Comparison of ENCODE assay signal across 2 cellular contexts in the genomic region with DNA sequence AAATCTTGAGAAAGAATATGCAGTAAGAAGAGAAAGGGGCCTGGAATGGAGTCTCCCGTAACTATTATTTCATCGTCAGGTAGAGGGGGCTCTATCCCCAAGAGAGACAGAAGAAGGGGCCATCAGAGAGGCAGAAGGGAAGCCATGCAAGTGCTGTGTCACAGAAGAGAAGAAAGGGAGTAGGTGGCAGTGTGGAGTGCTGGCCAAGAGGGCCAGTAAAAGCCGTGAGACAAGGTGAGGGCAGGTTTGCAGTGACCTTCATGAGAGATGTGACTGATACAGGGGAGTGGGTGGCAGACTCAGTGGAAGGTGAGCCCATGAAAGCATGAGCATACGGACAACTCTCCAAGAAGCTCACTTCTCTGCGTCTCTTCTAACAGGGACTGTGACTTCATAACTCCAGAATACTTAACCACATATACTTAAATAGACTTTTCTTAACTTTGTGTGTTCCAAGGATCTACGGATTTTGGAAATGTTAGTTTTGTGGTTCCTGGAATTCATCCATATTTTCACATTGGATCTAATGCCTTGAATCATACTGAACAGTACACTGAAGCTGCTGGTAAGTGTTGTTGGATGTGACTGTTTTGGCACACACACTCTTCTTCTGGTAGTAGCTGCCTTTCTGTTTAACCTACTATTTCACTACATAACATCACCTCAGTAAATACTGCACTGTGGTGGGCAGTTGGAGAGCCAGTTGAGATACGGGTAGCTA.
TF ChIP-seq lines count a peak whose summit lies in the region.

No MANE protein-coding gene starts in this region.

TF ChIP-seq in liver, 16 proteins besides CTCF, POLR2A, EP300 and RAD21:
- TF ChIP-seq JUND (IDR thresholded peaks at IDR 0.05) = no peak

TF ChIP-seq in HepG2, 621 proteins besides CTCF, POLR2A, EP300 and RAD21:
- TF ChIP-seq HES4 (CRISPR knock-in tag; IDR thresholded peaks at IDR 0.05; ENCODE audit: borderline replicate concordance) (no peak), ZFP82 (CRISPR knock-in tag; IDR thresholded peaks at IDR 0.05; ENCODE audit: borderline replicate concordance) (no peak), ZNF367 (CRISPR knock-in tag; IDR thresholded peaks at IDR 0.05; ENCODE audit: borderline replicate concordance) (no peak), ZSCAN25 (CRISPR knock-in tag; IDR thresholded peaks at IDR 0.05) (no peak), TCF7 (IDR thresholded peaks at IDR 0.05; ENCODE audit: low read depth) (no peak), ZNF235 (CRISPR knock-in tag; IDR thresholded peaks at IDR 0.05; ENCODE audit: borderline replicate concordance) (no peak), ZNF7 (CRISPR knock-in tag; IDR thresholded peaks at IDR 0.05) (no peak), CBX2 (IDR thresholded peaks at IDR 0.05; ENCODE audit: low read depth, low read length) (no peak), CBX2 (CRISPR knock-in tag; IDR thresholded peaks at IDR 0.05; ENCODE audit: low read depth) (no peak), ZNF10 (CRISPR knock-in tag; IDR thresholded peaks at IDR 0.05; ENCODE audit: borderline replicate concordance, low read depth) (no peak)
- TF ChIP-seq, protein P1, sequence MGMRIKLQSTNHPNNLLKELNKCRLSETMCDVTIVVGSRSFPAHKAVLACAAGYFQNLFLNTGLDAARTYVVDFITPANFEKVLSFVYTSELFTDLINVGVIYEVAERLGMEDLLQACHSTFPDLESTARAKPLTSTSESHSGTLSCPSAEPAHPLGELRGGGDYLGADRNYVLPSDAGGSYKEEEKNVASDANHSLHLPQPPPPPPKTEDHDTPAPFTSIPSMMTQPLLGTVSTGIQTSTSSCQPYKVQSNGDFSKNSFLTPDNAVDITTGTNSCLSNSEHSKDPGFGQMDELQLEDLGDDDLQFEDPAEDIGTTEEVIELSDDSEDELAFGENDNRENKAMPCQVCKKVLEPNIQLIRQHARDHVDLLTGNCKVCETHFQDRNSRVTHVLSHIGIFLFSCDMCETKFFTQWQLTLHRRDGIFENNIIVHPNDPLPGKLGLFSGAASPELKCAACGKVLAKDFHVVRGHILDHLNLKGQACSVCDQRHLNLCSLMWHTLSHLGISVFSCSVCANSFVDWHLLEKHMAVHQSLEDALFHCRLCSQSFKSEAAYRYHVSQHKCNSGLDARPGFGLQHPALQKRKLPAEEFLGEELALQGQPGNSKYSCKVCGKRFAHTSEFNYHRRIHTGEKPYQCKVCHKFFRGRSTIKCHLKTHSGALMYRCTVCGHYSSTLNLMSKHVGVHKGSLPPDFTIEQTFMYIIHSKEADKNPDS (CRISPR knock-in tag; IDR thresholded peaks at IDR 0.05) = no peak
- TF ChIP-seq, protein P2, sequence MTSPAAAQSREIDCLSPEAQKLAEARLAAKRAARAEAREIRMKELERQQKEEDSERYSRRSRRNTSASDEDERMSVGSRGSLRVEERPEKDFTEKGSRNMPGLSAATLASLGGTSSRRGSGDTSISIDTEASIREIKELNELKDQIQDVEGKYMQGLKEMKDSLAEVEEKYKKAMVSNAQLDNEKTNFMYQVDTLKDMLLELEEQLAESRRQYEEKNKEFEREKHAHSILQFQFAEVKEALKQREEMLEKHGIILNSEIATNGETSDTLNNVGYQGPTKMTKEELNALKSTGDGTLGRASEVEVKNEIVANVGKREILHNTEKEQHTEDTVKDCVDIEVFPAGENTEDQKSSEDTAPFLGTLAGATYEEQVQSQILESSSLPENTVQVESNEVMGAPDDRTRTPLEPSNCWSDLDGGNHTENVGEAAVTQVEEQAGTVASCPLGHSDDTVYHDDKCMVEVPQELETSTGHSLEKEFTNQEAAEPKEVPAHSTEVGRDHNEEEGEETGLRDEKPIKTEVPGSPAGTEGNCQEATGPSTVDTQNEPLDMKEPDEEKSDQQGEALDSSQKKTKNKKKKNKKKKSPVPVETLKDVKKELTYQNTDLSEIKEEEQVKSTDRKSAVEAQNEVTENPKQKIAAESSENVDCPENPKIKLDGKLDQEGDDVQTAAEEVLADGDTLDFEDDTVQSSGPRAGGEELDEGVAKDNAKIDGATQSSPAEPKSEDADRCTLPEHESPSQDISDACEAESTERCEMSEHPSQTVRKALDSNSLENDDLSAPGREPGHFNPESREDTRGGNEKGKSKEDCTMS (CRISPR knock-in tag; conservative IDR thresholded peaks at IDR 0.05) = no peak
